ENCODE assay signal across 10 cellular contexts in the genomic region with DNA sequence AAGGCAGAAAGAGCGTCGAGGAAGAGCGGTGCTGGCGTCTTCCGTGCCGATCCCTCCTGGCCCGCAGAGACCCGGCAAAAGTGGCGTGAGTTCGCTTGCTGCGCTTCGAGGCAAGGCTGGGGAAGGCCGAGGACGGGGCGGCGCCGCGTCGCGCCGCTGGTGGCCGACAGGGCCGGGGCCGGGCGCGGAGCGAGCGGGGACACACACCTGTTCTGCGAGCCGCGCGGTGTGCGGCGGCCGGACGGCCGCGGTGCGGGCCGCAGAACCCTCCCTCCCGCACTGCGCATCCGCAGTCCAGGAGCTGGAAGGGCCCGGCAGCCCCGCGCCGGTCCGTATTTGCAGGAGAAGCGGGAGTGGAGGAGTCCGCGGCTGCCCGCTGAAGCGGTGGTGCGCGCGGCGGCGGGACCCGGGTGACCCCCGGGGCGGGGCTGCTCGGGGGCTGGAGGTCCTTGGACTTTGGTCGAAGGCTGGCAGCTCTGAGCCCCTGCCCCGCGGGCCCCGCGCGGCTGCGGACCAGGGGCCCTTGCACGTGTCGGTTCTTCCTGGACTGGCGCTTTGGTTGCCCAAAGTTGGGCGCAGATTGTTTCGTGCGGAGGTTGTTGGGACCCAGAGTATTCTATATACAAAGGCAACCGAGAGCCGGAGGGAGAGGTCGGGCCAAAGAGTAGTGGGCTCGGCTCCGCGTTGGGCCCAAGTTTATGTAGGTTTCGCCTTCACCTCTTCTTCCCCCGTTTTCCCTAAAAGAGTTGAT. TPM values are rescaled to one million over a fixed set of nuclear protein-coding genes. Genes with fewer than 3 reads are reported as not detected.
A peak's percentile ranks its signal among the peaks of the same experiment; 100 is the strongest.
DNase-seq lines count a peak whose midpoint lies in the region; ATAC-seq, FAIRE-seq and TF ChIP-seq lines count a peak whose summit lies in the region.
"Had no signal": no experiment of that assay in that cellular context is flagged by ENCODE, and none has a peak within 500 bp of the region (broad histone marks: within the 10 kb centered on the region; RNA-seq: fewer than 3 reads in every experiment).

No MANE protein-coding gene starts in this region.

- H3K4me1 ChIP-seq in endothelial cell of umbilical vein (ENCODE audit: control insufficient read depth, extremely low read depth, insufficient read depth, low read length): peaks cover 13% of the 10 kb centered on the region

- no peaks in the 10 kb centered on the region for H3K36me3 ChIP-seq in endothelial cell of umbilical vein (ENCODE audit: control insufficient read depth in 2 of 2, extremely low read depth in 1 of 2, insufficient read depth in 2 of 2, low read length in 2 of 2)
- H3K36me3 ChIP-seq: left lung had no signal

- H3K9ac ChIP-seq in endothelial cell of umbilical vein (replicated peaks; ENCODE audit: extremely low read depth, insufficient read depth, low read length): no peak overlapping the region

- no peak overlapping the region for H3K4me2 ChIP-seq in endothelial cell of umbilical vein (ENCODE audit: insufficient read depth, low read length)

- peak overlapping the region; percentile 14 for H3K4me3 Mint-ChIP-seq in T-helper 1 cell treated with Interleukin-12 subunit alpha and Interleukin-12 subunit beta and Interleukin-4 antibody, amounts not matched to agents 30 μg/mL and 1 μg/mL, for 36 hours
- H3K4me3 Mint-ChIP-seq in osteocyte (ENCODE audit: unreplicated experiment): peak overlapping the region; percentile 10

- POLR2A ChIA-PET in endothelial cell of umbilical vein (lab: Charles Lee): no interaction called here

- no peaks in the 10 kb centered on the region for H3K79me2 ChIP-seq in endothelial cell of umbilical vein (ENCODE audit: control insufficient read depth, insufficient read depth, low read length)

- no peak overlapping the region for H3K4me3 ChIP-seq in endothelial cell of umbilical vein (replicated peaks in 1 of 3; ENCODE audit: insufficient read depth in 1 of 3, low read depth in 1 of 3, low read length in 3 of 3)

- dilution Hi-C loops in endothelial cell of umbilical vein (cut with MboI; ENCODE audit: extremely low pct_ligation_motif_present, low sequenced_read_pairs): no loop called here

- FAIRE-seq in GM12891 (lab: Jason Lieb, UNC) (peak; percentile 26), endothelial cell of umbilical vein (lab: Jason Lieb, UNC) (peak; percentile 48)

- H3K36me3 Mint-ChIP-seq in T-helper 1 cell treated with Interleukin-12 subunit alpha and Interleukin-12 subunit beta and Interleukin-4 antibody, amounts not matched to agents 30 μg/mL and 1 μg/mL, for 36 hours (ENCODE audit: low read depth): no peaks in the 10 kb centered on the region
- no peaks in the 10 kb centered on the region for H3K36me3 Mint-ChIP-seq in osteocyte (ENCODE audit: unreplicated experiment)
- H3K36me3 Mint-ChIP-seq: activated naive CD4-positive, alpha-beta T cell treated with anti-CD3 and anti-CD28 coated beads, Interleukin-2, amount 50 U/mL, for 72 hours had no signal

- H3K27me3 ChIP-seq in endothelial cell of umbilical vein (ENCODE audit: control insufficient read depth in 2 of 2, insufficient read depth in 2 of 2, low read length in 2 of 2): peaks cover 60 to 71% of the 10 kb centered on the region in 2 experiments

- DNase-seq in GM12891 (ENCODE audit: insufficient read length, low spot score) (no peak), endothelial cell of umbilical vein (ENCODE audit: low read depth, low spot score) (no peak), osteocyte (ENCODE audit: extremely low spot score, unreplicated experiment) (no peak)

- no peak overlapping the region for H3K27ac Mint-ChIP-seq in T-helper 1 cell treated with Interleukin-12 subunit alpha and Interleukin-12 subunit beta and Interleukin-4 antibody, amounts not matched to agents 30 μg/mL and 1 μg/mL, for 36 hours
- H3K27ac Mint-ChIP-seq in osteocyte (ENCODE audit: unreplicated experiment): no peak overlapping the region

- ATAC-seq in GM18858 (IDR thresholded peaks at IDR 0.05; ENCODE audit: unreplicated experiment) (no peak), GM19397 (IDR thresholded peaks at IDR 0.05; ENCODE audit: unreplicated experiment) (no peak), GM19351 (IDR thresholded peaks at IDR 0.05; ENCODE audit: unreplicated experiment) (no peak), HG02973 (IDR thresholded peaks at IDR 0.05; ENCODE audit: unreplicated experiment) (no peak)

- TF ChIP-seq POLR2A in GM12891 (IDR thresholded peaks at IDR 0.05; ENCODE audit: low read depth, low read length) (no peak), endothelial cell of umbilical vein (IDR thresholded peaks at IDR 0.05; ENCODE audit: low read depth, low read length) (no peak)

- CTCF ChIA-PET in endothelial cell of umbilical vein (lab: Charles Lee): interaction anchor here (1.2 kb wide), 1 partner anchor 15 kb away, joined by 4 read pairs; no protein-coding TSS in a partner anchor

- H3K4me1 Mint-ChIP-seq in T-helper 1 cell treated with Interleukin-12 subunit alpha and Interleukin-12 subunit beta and Interleukin-4 antibody, amounts not matched to agents 30 μg/mL and 1 μg/mL, for 36 hours (ENCODE audit: low read depth): peaks cover 25% of the 10 kb centered on the region
- peaks cover 34% of the 10 kb centered on the region for H3K4me1 Mint-ChIP-seq in osteocyte (ENCODE audit: unreplicated experiment)

- H3K27me3 Mint-ChIP-seq in T-helper 1 cell treated with Interleukin-12 subunit alpha and Interleukin-12 subunit beta and Interleukin-4 antibody, amounts not matched to agents 30 μg/mL and 1 μg/mL, for 36 hours (ENCODE audit: low read depth): peaks cover 43% of the 10 kb centered on the region
- peaks cover 25% of the 10 kb centered on the region for H3K27me3 Mint-ChIP-seq in osteocyte (ENCODE audit: unreplicated experiment)

- no peak overlapping the region for H3K27ac ChIP-seq in endothelial cell of umbilical vein (ENCODE audit: insufficient read depth, low read depth, low read length)
- H3K27ac ChIP-seq: left lung had no signal

- no peaks in the 10 kb centered on the region for H3K9me3 ChIP-seq in endothelial cell of umbilical vein (replicated peaks; ENCODE audit: control insufficient read depth, insufficient read depth, low read length)
- H3K9me3 ChIP-seq: left lung had no signal

- intact Hi-C loops in endothelial cell of umbilical vein (cut with micrococcal nuclease): loop anchor here (1.0 to 2.0 kb wide), 2 partner anchors 10 to 53 kb away; partner anchors contain the start of gene ERI3

- no peak overlapping the region for H2AFZ ChIP-seq in endothelial cell of umbilical vein (ENCODE audit: low read depth, low read length)

- no peaks in the 10 kb centered on the region for H4K20me1 ChIP-seq in endothelial cell of umbilical vein (replicated peaks; ENCODE audit: control insufficient read depth, extremely low read depth, insufficient read depth, low read length)

- no peaks in the 10 kb centered on the region for H3K9me1 ChIP-seq in endothelial cell of umbilical vein (replicated peaks; ENCODE audit: control insufficient read depth, extremely low read depth, insufficient read depth, low read length)

- H3K9me3 Mint-ChIP-seq in T-helper 1 cell treated with Interleukin-12 subunit alpha and Interleukin-12 subunit beta and Interleukin-4 antibody, amounts not matched to agents 30 μg/mL and 1 μg/mL, for 36 hours: no peaks in the 10 kb centered on the region
- no peaks in the 10 kb centered on the region for H3K9me3 Mint-ChIP-seq in osteocyte (ENCODE audit: unreplicated experiment)
- H3K9me3 Mint-ChIP-seq: activated naive CD4-positive, alpha-beta T cell treated with anti-CD3 and anti-CD28 coated beads, Interleukin-2, amount 50 U/mL, for 72 hours had no signal

- BruUV-seq in endothelial cell of umbilical vein (replicated peaks; lab: Mats Ljungman, UMichigan): no TSS peak

- TF ChIP-seq CTCF in endothelial cell of umbilical vein (IDR thresholded peaks at IDR 0.05; ENCODE audit: extremely low read depth in 1 of 2, insufficient read depth in 1 of 2, low read depth in 1 of 2, low read length in 2 of 2) (no peak), osteocyte (IDR thresholded peaks at IDR 0.05) (no peak)

TF ChIP-seq in GM12891, 5 proteins besides CTCF, POLR2A, EP300 and RAD21:
- TF ChIP-seq POLR2AphosphoS5 (IDR thresholded peaks at IDR 0.05; ENCODE audit: low read depth, low read length) (no peak), SPI1 (IDR thresholded peaks at IDR 0.05; ENCODE audit: low read depth, low read length) (no peak), PAX5 (IDR thresholded peaks at IDR 0.05; ENCODE audit: insufficient read depth, low read length, severe bottlenecking) (no peak), POU2F2 (IDR thresholded peaks at IDR 0.05; ENCODE audit: low read depth, low read length) (no peak), TAF1 (IDR thresholded peaks at IDR 0.05; ENCODE audit: low read depth, low read length) (no peak)

TF ChIP-seq in endothelial cell of umbilical vein, 7 proteins besides CTCF, POLR2A, EP300 and RAD21 (continues in another document):
- TF ChIP-seq MAX (IDR thresholded peaks at IDR 0.05; ENCODE audit: insufficient read depth, insufficient read length): no peak
- TF ChIP-seq POLR2AphosphoS5 (IDR thresholded peaks at IDR 0.05; ENCODE audit: insufficient read depth, low read depth, low read length): no peak
- TF ChIP-seq FOS (IDR thresholded peaks at IDR 0.05; ENCODE audit: borderline replicate concordance, insufficient read depth, low read length): no peak

RNA-seq across cellular contexts. Expression of gene RNF220, which starts 2.5 kb away (rescaled TPM):
- 52.4 TPM for polyA plus RNA-seq in GM12891 (2012; ENCODE audit: low read depth, missing spikeins)
- 62.7 and 72.6 TPM in 2 replicates for total RNA-seq in endothelial cell of umbilical vein
- polyA plus RNA-seq in endothelial cell of umbilical vein: 64.1 and 66.6 TPM in 2 replicates
- polyA plus RNA-seq in endothelial cell of umbilical vein (2011; cell fraction: cytosol; rRNA removed): 66.6 and 67.8 TPM in 2 replicates
- 78.6 and 81.5 TPM in 2 replicates for polyA plus RNA-seq in endothelial cell of umbilical vein (2011; cell fraction: nucleus; rRNA removed)
- polyA plus RNA-seq in endothelial cell of umbilical vein (2012): 50.6 and 52.6 TPM in 2 replicates
- 39.6 and 40.4 TPM in 2 replicates for polyA minus RNA-seq in endothelial cell of umbilical vein
- polyA minus RNA-seq in endothelial cell of umbilical vein (2011; cell fraction: cytosol; rRNA and poly(A)+ RNA removed): 28.3 TPM
- polyA minus RNA-seq in endothelial cell of umbilical vein (2011; cell fraction: nucleus; rRNA and poly(A)+ RNA removed): 16.6 and 17.3 TPM in 2 replicates
- total RNA-seq in osteocyte: 73.0 and 84.4 TPM in 2 replicates

RNA-seq across cellular contexts. Expression of gene ERI3, which starts 52.5 kb away (rescaled TPM):
- polyA plus RNA-seq in GM12891 (2012; ENCODE audit: low read depth, missing spikeins): 28.3 TPM
- total RNA-seq in endothelial cell of umbilical vein (45.3 and 53.5 TPM in 2 replicates), osteocyte (54.3 and 58.6 TPM in 2 replicates)
- 94.0 and 119 TPM in 2 replicates for polyA plus RNA-seq in endothelial cell of umbilical vein
- polyA plus RNA-seq in endothelial cell of umbilical vein (2011; cell fraction: cytosol; rRNA removed): 70.3 and 73.5 TPM in 2 replicates
- polyA plus RNA-seq in endothelial cell of umbilical vein (2011; cell fraction: nucleus; rRNA removed): 37.7 and 47.2 TPM in 2 replicates
- polyA plus RNA-seq in endothelial cell of umbilical vein (2012): 39.2 and 41.1 TPM in 2 replicates
- polyA minus RNA-seq in endothelial cell of umbilical vein: 43.9 and 52.2 TPM in 2 replicates
- polyA minus RNA-seq in endothelial cell of umbilical vein (2011; cell fraction: cytosol; rRNA and poly(A)+ RNA removed): 65.5 TPM
- 18.6 and 27.3 TPM in 2 replicates for polyA minus RNA-seq in endothelial cell of umbilical vein (2011; cell fraction: nucleus; rRNA and poly(A)+ RNA removed)
